Comparison of ENCODE assay signal across 28 cellular contexts in the genomic region with DNA sequence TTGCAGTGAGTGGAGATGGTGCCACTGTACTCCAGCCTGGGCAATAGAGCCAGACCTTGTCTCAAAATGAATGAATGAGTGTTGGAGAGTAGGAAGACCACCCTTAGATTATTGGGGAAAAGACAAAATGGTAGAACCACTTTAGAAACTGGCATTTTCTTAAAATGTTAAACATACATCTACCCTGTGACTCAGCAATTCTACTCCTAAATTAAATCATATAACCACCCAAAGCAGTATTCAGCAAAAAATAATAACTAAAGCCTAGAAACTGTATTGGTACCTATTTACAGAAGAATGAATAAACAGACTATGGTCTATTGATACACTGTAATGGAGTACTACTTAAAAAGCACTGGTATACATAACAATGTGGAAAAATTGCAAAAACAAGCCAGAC.
"Had no signal": no experiment of that assay in that cellular context is flagged by ENCODE, and none has a peak within 500 bp of the region (broad histone marks: within the 10 kb centered on the region; RNA-seq: fewer than 3 reads in every experiment).

No MANE protein-coding gene starts in this region.

- H3K36me3 ChIP-seq: colonic mucosa had no signal

- DNase-seq: colonic mucosa; cortex of kidney; effector CD8-positive, alpha-beta T cell; effector memory CD8-positive, alpha-beta T cell; endodermal cell; erythroblast; esophagus squamous epithelium; foreskin fibroblast; foreskin melanocyte; gastrocnemius medialis; glutamatergic neuron; head of caudate nucleus; heart right ventricle; hippocampal formation; left cardiac atrium; left lung; left ventricle myocardium superior; lower lobe of right lung; mesenchymal stem cell; mucosa of descending colon; naive B cell had no signal

- FAIRE-seq: endometrium, islet of Langerhans, keratinocyte had no signal

- H3K9me3 Mint-ChIP-seq: effector memory CD8-positive, alpha-beta T cell had no signal

- H3K9me3 ChIP-seq: colonic mucosa, esophagus squamous epithelium, gastrocnemius medialis, heart right ventricle, lower lobe of right lung had no signal

- H3K27ac Mint-ChIP-seq: dendritic cell treated with granulocyte-macrophage colony-stimulating factor and Interleukin-4, amounts not matched to agents 40 ng/mL and 50 ng/mL, for 4 days; endodermal cell; mesothelial cell of epicardium; naive B cell had no signal

- H3K27me3 ChIP-seq: colonic mucosa, esophagus squamous epithelium, gastrocnemius medialis, heart right ventricle, left lung had no signal

- H3K4me1 Mint-ChIP-seq: endodermal cell, mesothelial cell of epicardium had no signal

- H3K4me3 ChIP-seq: colonic mucosa, gastrocnemius medialis, heart right ventricle, left lung, lower lobe of right lung, mucosa of descending colon had no signal

- H3K4me3 Mint-ChIP-seq: dendritic cell treated with granulocyte-macrophage colony-stimulating factor and Interleukin-4, amounts not matched to agents 40 ng/mL and 50 ng/mL, for 4 days; effector memory CD8-positive, alpha-beta T cell; endodermal cell; mesothelial cell of epicardium; naive B cell had no signal

- H3K4me1 ChIP-seq: colonic mucosa, gastrocnemius medialis, heart right ventricle, left lung, lower lobe of right lung had no signal

- ATAC-seq: effector memory CD8-positive, alpha-beta T cell; esophagus mucosa; gastrocnemius medialis; heart right ventricle; left cardiac atrium; left lung; left ventricle myocardium superior; lower lobe of right lung; mucosa of descending colon had no signal

- H3K27me3 Mint-ChIP-seq: dendritic cell treated with granulocyte-macrophage colony-stimulating factor and Interleukin-4, amounts not matched to agents 40 ng/mL and 50 ng/mL, for 4 days; effector memory CD8-positive, alpha-beta T cell; naive B cell had no signal

- H3K27ac ChIP-seq: colonic mucosa, epithelial cell of prostate, esophagus squamous epithelium, gastrocnemius medialis, heart right ventricle, left lung, lower lobe of right lung had no signal
